Comparison of ENCODE assay signal across 8 cellular contexts in genomic region chr2:112481528-112482228, GRCh38. TPM values are rescaled to one million over a fixed set of nuclear protein-coding genes. Genes with fewer than 3 reads are reported as not detected.
A peak's percentile ranks its signal among the peaks of the same experiment; 100 is the strongest.
DNase-seq lines count a peak whose midpoint lies in the region; ATAC-seq and TF ChIP-seq lines count a peak whose summit lies in the region.

Gene TTL, plus strand, starts transcription at chr2:112482156. Its CDS starts 189 bp downstream, at chr2:112482345.

- no peak for TF ChIP-seq EP300 in neural cell (conservative IDR thresholded peaks at IDR 0.05; ENCODE audit: poor library complexity, severe bottlenecking)

- H3K79me2 ChIP-seq in neural cell (replicated peaks; ENCODE audit: insufficient read depth, low read length) = peaks cover 38% of the 10 kb centered on the region

- peaks cover 20% of the 10 kb centered on the region for H3K27me3 ChIP-seq in HUES48 (ENCODE audit: control insufficient read depth, insufficient read depth, low read length)
- no peaks in the 10 kb centered on the region for H3K27me3 ChIP-seq in neural cell (ENCODE audit: insufficient read depth, low read depth, low read length)

- peak within 1 kb of the TSS; percentile 76 for H3K4me3 ChIP-seq in HUES48 (ENCODE audit: low read depth, low read length)
- H3K4me3 ChIP-seq in fibroblast of villous mesenchyme (ENCODE audit: low read depth, low read length) = peak within 1 kb of the TSS; percentile 86
- peak within 1 kb of the TSS; percentile 96 for H3K4me3 ChIP-seq in neural cell (ENCODE audit: low read length)

- no peak for TF ChIP-seq RAD21 in neural cell (conservative IDR thresholded peaks at IDR 0.05)

- H3K9me2 ChIP-seq in neural cell (ENCODE audit: insufficient read depth, low read length) = no peaks in the 10 kb centered on the region

- H3K9ac ChIP-seq in HUES48 (ENCODE audit: low read depth, low read length) = peak within 1 kb of the TSS; percentile 40
- H3K9ac ChIP-seq in neural cell (ENCODE audit: low read length) = peak within 1 kb of the TSS; percentile 79

- H3K36me3 ChIP-seq in HUES48 (ENCODE audit: control insufficient read depth, insufficient read depth, low read length) (peaks cover 16% of the 10 kb centered on the region), neural cell (ENCODE audit: insufficient read depth, low read length) (peaks cover 11% of the 10 kb centered on the region)

- peaks cover 11% of the 10 kb centered on the region for H3K4me1 ChIP-seq in HUES48 (ENCODE audit: control insufficient read depth, insufficient read depth, low read length)

- peak; percentile 37 for DNase-seq in DMS 273 treated with DMSO at 0.1 percent for 48 hours (lab: John Stamatoyannopoulos, UW)
- DNase-seq in activated gamma-delta T cell (lab: John Stamatoyannopoulos, UW) = peak; percentile 72
- peak; percentile 58 for DNase-seq in fibroblast of villous mesenchyme (ENCODE audit: low read depth)
- peak; percentile 68 to 73 for DNase-seq in stimulated activated naive CD8-positive, alpha-beta T cell treated with anti-CD3 and anti-CD28 coated beads, Interleukin-15, amount 100 ng/mL, for 72 hours

- H3K4me3 Mint-ChIP-seq in stimulated activated naive CD8-positive, alpha-beta T cell treated with anti-CD3 and anti-CD28 coated beads, Interleukin-15, amount 100 ng/mL, for 72 hours = peak within 1 kb of the TSS; percentile 93 to 95

- no peaks in the 10 kb centered on the region for H3K9me3 ChIP-seq in HUES48 (ENCODE audit: control insufficient read depth, insufficient read depth, low read length)
- no peaks in the 10 kb centered on the region for H3K9me3 ChIP-seq in neural cell (ENCODE audit: low read length)

- TF ChIP-seq POLR2A in Raji (IDR thresholded peaks at IDR 0.05; ENCODE audit: insufficient read depth, low read depth, low read length) = peak; percentile 60

- H3F3A ChIP-seq in neural cell (ENCODE audit: insufficient read depth, low read length, poor library complexity, severe bottlenecking) = peaks cover 4% of the 10 kb centered on the region

- peak within 1 kb of the TSS; percentile 86 to 93 for H3K27ac Mint-ChIP-seq in stimulated activated naive CD8-positive, alpha-beta T cell treated with anti-CD3 and anti-CD28 coated beads, Interleukin-15, amount 100 ng/mL, for 72 hours

- H3K4me2 ChIP-seq in neural cell (ENCODE audit: low read length) = peak within 1 kb of the TSS; percentile 98

- H4K20me1 ChIP-seq in neural cell (ENCODE audit: insufficient read depth) = no peaks in the 10 kb centered on the region

- H3K9me3 Mint-ChIP-seq in stimulated activated naive CD8-positive, alpha-beta T cell treated with anti-CD3 and anti-CD28 coated beads, Interleukin-15, amount 100 ng/mL, for 72 hours = no peaks in the 10 kb centered on the region

- ATAC-seq in GM21390 (IDR thresholded peaks at IDR 0.05; ENCODE audit: unreplicated experiment) = peak; percentile 70
- peak; percentile 78 for ATAC-seq in stimulated activated naive CD8-positive, alpha-beta T cell treated with anti-CD3 and anti-CD28 coated beads, Interleukin-15, amount 100 ng/mL, for 72 hours

- peak within 1 kb of the TSS; percentile 82 for H3K27ac ChIP-seq in HUES48 (ENCODE audit: low read depth, low read length)
- peak within 1 kb of the TSS; percentile 76 for H3K27ac ChIP-seq in neural cell (ENCODE audit: low read length)

- no peaks in the 10 kb centered on the region for H3K27me3 Mint-ChIP-seq in stimulated activated naive CD8-positive, alpha-beta T cell treated with anti-CD3 and anti-CD28 coated beads, Interleukin-15, amount 100 ng/mL, for 72 hours

- TF ChIP-seq CTCF in fibroblast of villous mesenchyme (IDR thresholded peaks at IDR 0.05; ENCODE audit: insufficient read depth, low read depth, low read length) (no peak), neural cell (IDR thresholded peaks at IDR 0.05; ENCODE audit: poor library complexity, severe bottlenecking) (no peak)

- H3K4me1 Mint-ChIP-seq in stimulated activated naive CD8-positive, alpha-beta T cell treated with anti-CD3 and anti-CD28 coated beads, Interleukin-15, amount 100 ng/mL, for 72 hours = peaks cover 40% of the 10 kb centered on the region

- peak within 1 kb of the TSS; percentile 73 for H2AFZ ChIP-seq in neural cell (ENCODE audit: low read depth, low read length)

TF ChIP-seq in neural cell, 6 proteins besides CTCF, POLR2A, EP300 and RAD21:
- TF ChIP-seq POLR2AphosphoS5 (IDR thresholded peaks at IDR 0.05) = peak; percentile 34
- TF ChIP-seq REST (IDR thresholded peaks at IDR 0.05; ENCODE audit: borderline replicate concordance) = no peak
- TF ChIP-seq EZH2 (IDR thresholded peaks at IDR 0.05; ENCODE audit: borderline replicate concordance, insufficient read depth, low read length, poor library complexity, severe bottlenecking) = no peak
- TF ChIP-seq MXI1 (conservative IDR thresholded peaks at IDR 0.05; ENCODE audit: poor library complexity, severe bottlenecking) = no peak
- no peak for TF ChIP-seq TAF1 (IDR thresholded peaks at IDR 0.05; ENCODE audit: low read depth)
- no peak for TF ChIP-seq SMC3 (conservative IDR thresholded peaks at IDR 0.05; ENCODE audit: poor library complexity)

RNA-seq across cellular contexts. Expression of gene TTL, which starts in this region (rescaled TPM):
- total RNA-seq in fibroblast of villous mesenchyme = 43.5 and 63.9 TPM in 2 replicates
- 48.2 and 53.8 TPM in 2 replicates for polyA plus RNA-seq in neural cell
- 69.1 and 82.9 TPM in 2 replicates for polyA minus RNA-seq in neural cell

Comparison
In these comparisons a context has a peak if more than half of its experiments do, and no peak if none do; other contexts are left out.
1. Peak in every context shown above with its lines: DNase-seq, ATAC-seq, H3K4me3 ChIP-seq and H3K27ac ChIP-seq.